ENCODE assay signal across 24 cellular contexts in genomic region chr2:150438654-150439053, GRCh38. TPM values are rescaled to one million over a fixed set of nuclear protein-coding genes. Genes with fewer than 3 reads are reported as not detected.
"Had no signal": no experiment of that assay in that cellular context is flagged by ENCODE, and none has a peak within 500 bp of the region (broad histone marks: within the 10 kb centered on the region; RNA-seq: fewer than 3 reads in every experiment).

No MANE protein-coding gene starts in this region.

- H3K27me3 ChIP-seq: ascending aorta, cardiac muscle cell, esophagus muscularis mucosa, right atrium auricular region, transverse colon had no signal

- H3K4me3 ChIP-seq: ascending aorta, cardiac muscle cell, esophagus muscularis mucosa, right atrium auricular region, skin epidermis, transverse colon had no signal

- DNase-seq: activated CD4-positive, alpha-beta memory T cell treated with anti-CD3 and anti-CD28 coated beads for 36 hours; activated CD4-positive, alpha-beta T cell treated with anti-CD3 and anti-CD28 coated beads for 36 hours; activated CD8-positive, alpha-beta memory T cell treated with anti-CD3 and anti-CD28 coated beads, Interleukin-2, amount 10 ng/mL, durations not matched to agents 7 days and 5 days; activated naive CD4-positive, alpha-beta T cell treated with anti-CD3 and anti-CD28 coated beads for 36 hours; activated T-cell treated with anti-CD3 and anti-CD28 coated beads, Interleukin-2, amount 50 U/mL, for 1 hour; endodermal cell; hippocampal formation; kidney; left ventricle myocardium superior; nucleus accumbens; posterior cingulate gyrus; stimulated activated CD4-positive, alpha-beta T cell treated with anti-CD3 and anti-CD28 coated beads, Interleukin-15, amount 100 ng/mL, for 24 hours; stimulated activated CD4-positive, alpha-beta T cell treated with anti-CD3 and anti-CD28 coated beads, Interleukin-4, amount 100 ng/mL, for 4 hours; stimulated activated CD8-positive, alpha-beta memory T cell treated with anti-CD3 and anti-CD28 coated beads, Interleukin-4, amount 100 ng/mL, for 48 hours; stimulated activated naive CD4-positive, alpha-beta T cell treated with Interleukin-2 at 50 U/mL for 16 hours; substantia nigra; transverse colon; WERI-Rb-1 had no signal

- H3K36me3 ChIP-seq: ascending aorta, cardiac muscle cell, esophagus muscularis mucosa, right atrium auricular region, transverse colon, WERI-Rb-1 had no signal

- ATAC-seq: activated CD4-positive, alpha-beta T cell treated with anti-CD3 and anti-CD28 coated beads for 36 hours; activated CD8-positive, alpha-beta memory T cell treated with anti-CD3 and anti-CD28 coated beads, Interleukin-2, amount 10 ng/mL, durations not matched to agents 7 days and 5 days; left ventricle myocardium superior had no signal

RNA-seq across cellular contexts. Expression of gene RND3, which starts 48.8 kb away (rescaled TPM):
- total RNA-seq: activated CD4-positive, alpha-beta memory T cell treated with anti-CD3 and anti-CD28 coated beads for 36 hours; activated CD4-positive, alpha-beta T cell treated with anti-CD3 and anti-CD28 coated beads for 36 hours; activated CD8-positive, alpha-beta memory T cell treated with anti-CD3 and anti-CD28 coated beads, Interleukin-2, amount 10 ng/mL, durations not matched to agents 7 days and 5 days; activated naive CD4-positive, alpha-beta T cell treated with anti-CD3 and anti-CD28 coated beads for 36 hours; activated T-helper 2 cell treated with anti-CD3 and anti-CD28 coated beads, Interferon-gamma antibody, Interleukin-2, Interleukin-4, amounts not matched to agents 10 μg/mL and 5 μg/mL and 100 μg/mL, durations not matched to agents 14 hours and 24 hours and 36 hours had no signal
